Comparison of ENCODE assay signal across 39 cellular contexts in the genomic region with DNA sequence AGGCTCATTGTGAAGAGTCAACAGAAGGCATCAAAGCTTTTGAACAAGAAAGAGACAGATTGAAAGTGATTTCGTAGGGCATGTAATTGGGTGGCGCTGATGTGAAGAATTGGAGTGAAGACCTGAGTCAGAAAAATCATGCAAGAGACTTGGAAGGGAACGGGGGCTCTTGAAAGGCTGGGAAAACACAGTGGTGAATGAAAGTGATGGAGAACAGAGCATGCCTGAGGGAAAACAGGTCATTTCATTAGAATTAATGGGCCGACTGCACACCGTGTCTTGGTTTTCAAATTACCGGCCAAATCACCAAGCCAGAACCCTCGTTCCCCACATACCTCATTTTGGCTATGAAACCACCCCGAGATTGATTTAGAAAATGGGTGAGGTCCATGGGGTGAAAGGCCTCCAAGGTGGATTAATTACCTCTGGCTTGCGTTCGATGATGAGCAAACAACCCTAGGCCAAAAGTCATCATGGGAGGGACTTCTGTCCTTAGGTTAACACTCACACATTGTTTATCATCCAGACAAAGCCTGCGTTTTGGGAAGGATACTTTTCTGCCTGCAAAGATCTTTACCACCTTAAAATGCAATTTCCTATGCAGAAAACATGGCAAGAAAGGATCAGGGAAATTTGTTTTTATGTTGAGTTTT. TPM values are rescaled to one million over a fixed set of nuclear protein-coding genes. Genes with fewer than 3 reads are reported as not detected.
"Had no signal": no experiment of that assay in that cellular context is flagged by ENCODE, and none has a peak within 500 bp of the region (broad histone marks: within the 10 kb centered on the region; RNA-seq: fewer than 3 reads in every experiment).

No MANE protein-coding gene starts in this region.

- H3K36me3 ChIP-seq: ascending aorta, breast epithelium, cardiac muscle cell, colonic mucosa, esophagus squamous epithelium, gastroesophageal sphincter, WERI-Rb-1 had no signal

- H3K27ac Mint-ChIP-seq: activated B cell treated with CpG ODN at 0.5 μM for 24 hours; activated CD4-positive, alpha-beta memory T cell treated with anti-CD3 and anti-CD28 coated beads for 36 hours; activated CD8-positive, alpha-beta memory T cell treated with anti-CD3 and anti-CD28 coated beads, Interleukin-2, amount 10 ng/mL, durations not matched to agents 7 days and 5 days; activated CD8-positive, alpha-beta T cell treated with anti-CD3 and anti-CD28 coated beads, Interleukin-2, amount 10 ng/mL, durations not matched to agents 7 days and 5 days; activated naive CD4-positive, alpha-beta T cell treated with anti-CD3 and anti-CD28 coated beads, Interleukin-2, amount 10 ng/mL, durations not matched to agents 7 days and 5 days; activated naive CD4-positive, alpha-beta T cell treated with anti-CD3 and anti-CD28 coated beads, Interleukin-2, amount 50 U/mL, for 72 hours; activated naive CD8-positive, alpha-beta T cell treated with anti-CD3 and anti-CD28 coated beads, Interleukin-2, amount 10 ng/mL, durations not matched to agents 7 days and 5 days; activated T-helper 1 cell treated with anti-CD3 and anti-CD28 coated beads, Interleukin-12 subunit alpha, Interleukin-12 subunit beta, Interleukin-2, Interleukin-4 antibody, amounts not matched to agents 30 ng/mL and 10 ng/mL and 1 ng/mL, durations not matched to agents 14 hours and 24 hours and 36 hours; activated T-helper 2 cell treated with anti-CD3 and anti-CD28 coated beads, Interferon-gamma antibody, Interleukin-2, Interleukin-4, amounts not matched to agents 10 μg/mL and 5 μg/mL and 100 μg/mL, durations not matched to agents 14 hours and 24 hours and 36 hours; T-helper 17 cell; T-helper 2 cell treated with Interferon-gamma antibody and Interleukin-4, amounts not matched to agents 5 μg/mL and 100 μg/mL, for 36 hours had no signal

- H3K9me3 Mint-ChIP-seq: activated B cell treated with CpG ODN at 0.5 μM for 24 hours; activated CD4-positive, alpha-beta memory T cell treated with anti-CD3 and anti-CD28 coated beads for 36 hours; activated naive CD4-positive, alpha-beta T cell treated with anti-CD3 and anti-CD28 coated beads, Interleukin-2, amount 10 ng/mL, durations not matched to agents 7 days and 5 days; activated naive CD4-positive, alpha-beta T cell treated with anti-CD3 and anti-CD28 coated beads, Interleukin-2, amount 50 U/mL, for 72 hours; activated naive CD8-positive, alpha-beta T cell treated with anti-CD3 and anti-CD28 coated beads, Interleukin-2, amount 10 ng/mL, durations not matched to agents 7 days and 5 days; activated T-helper 1 cell treated with anti-CD3 and anti-CD28 coated beads, Interleukin-12 subunit alpha, Interleukin-12 subunit beta, Interleukin-2, Interleukin-4 antibody, amounts not matched to agents 30 ng/mL and 10 ng/mL and 1 ng/mL, durations not matched to agents 14 hours and 24 hours and 36 hours; activated T-helper 2 cell treated with anti-CD3 and anti-CD28 coated beads, Interferon-gamma antibody, Interleukin-2, Interleukin-4, amounts not matched to agents 10 μg/mL and 5 μg/mL and 100 μg/mL, durations not matched to agents 14 hours and 24 hours and 36 hours; brain; T-helper 2 cell treated with Interferon-gamma antibody and Interleukin-4, amounts not matched to agents 5 μg/mL and 100 μg/mL, for 36 hours had no signal

- DNase-seq: activated B cell treated with CpG ODN at 0.5 μM for 24 hours; activated CD4-positive, alpha-beta memory T cell treated with anti-CD3 and anti-CD28 coated beads for 36 hours; activated CD4-positive, alpha-beta T cell treated with anti-CD3 and anti-CD28 coated beads for 48 hours; activated CD8-positive, alpha-beta memory T cell treated with anti-CD3 and anti-CD28 coated beads, Interleukin-2, amount 10 ng/mL, durations not matched to agents 7 days and 5 days; activated CD8-positive, alpha-beta memory T cell treated with anti-CD3 and anti-CD28 coated beads, Interleukin-2, amount 50 U/mL, for 4 hours; activated CD8-positive, alpha-beta T cell treated with anti-CD3 and anti-CD28 coated beads, Interleukin-2, amount 10 ng/mL, durations not matched to agents 7 days and 5 days; activated gamma-delta T cell; activated naive CD4-positive, alpha-beta T cell; activated naive CD4-positive, alpha-beta T cell treated with anti-CD3 and anti-CD28 coated beads, Interleukin-2, amount 10 ng/mL, durations not matched to agents 7 days and 5 days; activated naive CD8-positive, alpha-beta T cell treated with anti-CD3 and anti-CD28 coated beads, Interleukin-2, amount 10 ng/mL, durations not matched to agents 7 days and 5 days; activated T-cell treated with anti-CD3 and anti-CD28 coated beads, Interleukin-2, amount 50 U/mL, for 1 hour; activated T-cell treated with anti-CD3 and anti-CD28 coated beads, Interleukin-2, amount 50 U/mL, for 48 hours; central memory CD4-positive, alpha-beta T cell; cerebellar nuclear complex; colonic mucosa; effector CD8-positive, alpha-beta T cell; esophagus squamous epithelium; foreskin melanocyte; T-helper 1 cell; T-helper 17 cell; T1000; WERI-Rb-1 had no signal

- ATAC-seq: activated CD4-positive, CD25-positive, alpha-beta regulatory T cell treated with anti-CD3 and anti-CD28 coated beads, Interleukin-2, amount 50 U/mL, for 24 hours; activated CD8-positive, alpha-beta memory T cell treated with anti-CD3 and anti-CD28 coated beads, Interleukin-2, amount 10 ng/mL, durations not matched to agents 7 days and 5 days; activated CD8-positive, alpha-beta T cell treated with anti-CD3 and anti-CD28 coated beads, Interleukin-2, amount 10 ng/mL, durations not matched to agents 7 days and 5 days; activated naive CD4-positive, alpha-beta T cell treated with anti-CD3 and anti-CD28 coated beads, Interleukin-2, amount 50 U/mL, for 72 hours; gastroesophageal sphincter; T-helper 17 cell had no signal

- H3K9me3 ChIP-seq: ascending aorta, breast epithelium, colonic mucosa, esophagus squamous epithelium, gastroesophageal sphincter had no signal

- H3K36me3 Mint-ChIP-seq: activated CD4-positive, alpha-beta memory T cell treated with anti-CD3 and anti-CD28 coated beads for 36 hours; activated CD8-positive, alpha-beta memory T cell treated with anti-CD3 and anti-CD28 coated beads, Interleukin-2, amount 10 ng/mL, durations not matched to agents 7 days and 5 days; activated naive CD4-positive, alpha-beta T cell treated with anti-CD3 and anti-CD28 coated beads, Interleukin-2, amount 10 ng/mL, durations not matched to agents 7 days and 5 days; activated naive CD4-positive, alpha-beta T cell treated with anti-CD3 and anti-CD28 coated beads, Interleukin-2, amount 50 U/mL, for 72 hours; activated naive CD8-positive, alpha-beta T cell treated with anti-CD3 and anti-CD28 coated beads, Interleukin-2, amount 10 ng/mL, durations not matched to agents 7 days and 5 days; brain had no signal

- H3K4me1 ChIP-seq: ascending aorta, breast epithelium, colonic mucosa, esophagus squamous epithelium, gastroesophageal sphincter had no signal

- H3K27ac ChIP-seq: ascending aorta, breast epithelium, cardiac muscle cell, colonic mucosa, epithelial cell of prostate, esophagus squamous epithelium, gastroesophageal sphincter, WERI-Rb-1 had no signal

- H3K4me1 Mint-ChIP-seq: activated B cell treated with CpG ODN at 0.5 μM for 24 hours; activated CD8-positive, alpha-beta memory T cell treated with anti-CD3 and anti-CD28 coated beads, Interleukin-2, amount 10 ng/mL, durations not matched to agents 7 days and 5 days; activated naive CD4-positive, alpha-beta T cell treated with anti-CD3 and anti-CD28 coated beads, Interleukin-2, amount 10 ng/mL, durations not matched to agents 7 days and 5 days; activated naive CD8-positive, alpha-beta T cell treated with anti-CD3 and anti-CD28 coated beads, Interleukin-2, amount 10 ng/mL, durations not matched to agents 7 days and 5 days; brain; T-helper 17 cell had no signal

- H3K4me3 ChIP-seq: ascending aorta, breast epithelium, cardiac muscle cell, colonic mucosa, esophagus squamous epithelium, gastroesophageal sphincter had no signal

- H3K27me3 Mint-ChIP-seq: activated CD8-positive, alpha-beta memory T cell treated with anti-CD3 and anti-CD28 coated beads, Interleukin-2, amount 10 ng/mL, durations not matched to agents 7 days and 5 days; activated naive CD4-positive, alpha-beta T cell treated with anti-CD3 and anti-CD28 coated beads, Interleukin-2, amount 10 ng/mL, durations not matched to agents 7 days and 5 days had no signal

- H3K4me3 Mint-ChIP-seq: activated B cell treated with CpG ODN at 0.5 μM for 24 hours; activated CD4-positive, alpha-beta memory T cell treated with anti-CD3 and anti-CD28 coated beads for 36 hours; activated CD8-positive, alpha-beta memory T cell treated with anti-CD3 and anti-CD28 coated beads, Interleukin-2, amount 10 ng/mL, durations not matched to agents 7 days and 5 days; activated CD8-positive, alpha-beta T cell treated with anti-CD3 and anti-CD28 coated beads, Interleukin-2, amount 10 ng/mL, durations not matched to agents 7 days and 5 days; activated naive CD4-positive, alpha-beta T cell treated with anti-CD3 and anti-CD28 coated beads, Interleukin-2, amount 10 ng/mL, durations not matched to agents 7 days and 5 days; activated naive CD8-positive, alpha-beta T cell treated with anti-CD3 and anti-CD28 coated beads, Interleukin-2, amount 10 ng/mL, durations not matched to agents 7 days and 5 days; activated T-helper 1 cell treated with anti-CD3 and anti-CD28 coated beads, Interleukin-12 subunit alpha, Interleukin-12 subunit beta, Interleukin-2, Interleukin-4 antibody, amounts not matched to agents 30 ng/mL and 10 ng/mL and 1 ng/mL, durations not matched to agents 14 hours and 24 hours and 36 hours; brain; T-helper 17 cell; T-helper 2 cell treated with Interferon-gamma antibody and Interleukin-4, amounts not matched to agents 5 μg/mL and 100 μg/mL, for 36 hours had no signal

- H3K27me3 ChIP-seq: ascending aorta, cardiac muscle cell, colonic mucosa, esophagus squamous epithelium had no signal

RNA-seq across cellular contexts. Expression of gene GALR1, which starts 48.4 kb away (rescaled TPM):
- total RNA-seq: activated B cell treated with CpG ODN at 0.5 μM for 24 hours; activated CD4-positive, alpha-beta memory T cell treated with anti-CD3 and anti-CD28 coated beads for 36 hours; activated CD8-positive, alpha-beta memory T cell treated with anti-CD3 and anti-CD28 coated beads for 36 hours; activated CD8-positive, alpha-beta memory T cell treated with anti-CD3 and anti-CD28 coated beads, Interleukin-2, amount 10 ng/mL, durations not matched to agents 7 days and 5 days; activated CD8-positive, alpha-beta T cell treated with anti-CD3 and anti-CD28 coated beads, Interleukin-2, amount 10 ng/mL, durations not matched to agents 7 days and 5 days; activated naive CD4-positive, alpha-beta T cell treated with anti-CD3 and anti-CD28 coated beads, Interleukin-2, amount 50 U/mL, for 72 hours; activated naive CD8-positive, alpha-beta T cell treated with anti-CD3 and anti-CD28 coated beads, Interleukin-2, amount 10 ng/mL, durations not matched to agents 7 days and 5 days; activated T-helper 1 cell treated with anti-CD3 and anti-CD28 coated beads, Interleukin-12 subunit alpha, Interleukin-12 subunit beta, Interleukin-2, Interleukin-4 antibody, amounts not matched to agents 30 ng/mL and 10 ng/mL and 1 ng/mL, durations not matched to agents 14 hours and 24 hours and 36 hours; activated T-helper 2 cell treated with anti-CD3 and anti-CD28 coated beads, Interferon-gamma antibody, Interleukin-2, Interleukin-4, amounts not matched to agents 10 μg/mL and 5 μg/mL and 100 μg/mL, durations not matched to agents 14 hours and 24 hours and 36 hours; ascending aorta; cardiac muscle cell; dermis microvascular lymphatic vessel endothelial cell; endothelial cell of umbilical vein; fibroblast of lung; fibroblast of villous mesenchyme; glomerular endothelial cell; T-helper 17 cell had no signal
- polyA plus RNA-seq: cardiac muscle cell, endothelial cell of umbilical vein, fibroblast of lung had no signal
